14 cellular contexts compared by ENCODE assay signal in genomic region chr17:76027159-76027839, GRCh38. TPM values are rescaled to one million over a fixed set of nuclear protein-coding genes. Genes with fewer than 3 reads are reported as not detected.
A peak's percentile ranks its signal among the peaks of the same experiment; 100 is the strongest.
DNase-seq lines count a peak whose midpoint lies in the region; TF ChIP-seq lines count a peak whose summit lies in the region.
"Had no signal": no experiment of that assay in that cellular context is flagged by ENCODE, and none has a peak within 500 bp of the region (broad histone marks: within the 10 kb centered on the region; RNA-seq: fewer than 3 reads in every experiment).

TSS of gene EVPL (minus strand) at chr17:76027306. CDS start at chr17:76027198, 108 bp downstream.

- H3K4me1 ChIP-seq in mammary epithelial cell (ENCODE audit: insufficient read depth, low read length) (peaks cover 8% of the 10 kb centered on the region), mucosa of stomach (ENCODE audit: control insufficient read depth, insufficient read depth, low read length) (peaks cover 33% of the 10 kb centered on the region), GM23248 (ENCODE audit: insufficient read depth) (no peaks in the 10 kb centered on the region)
- H3K4me1 ChIP-seq: HAP-1 had no signal

- intact Hi-C loops in mammary epithelial cell (cut with micrococcal nuclease) = no loop called here

- 19% methylated on average over 13 of the region's 24 CpGs for WGBS in mammary epithelial cell (ENCODE audit: low coverage, missing lambda C conversion rate)
- 68 to 78% methylated on average over 12 to 24 of the region's 24 CpGs for WGBS in GM23248 (ENCODE audit: low coverage in 1 of 2, low lambda C conversion rate in 2 of 2, missing lambda C conversion rate in 2 of 2), 2 experiments

- H2AFZ ChIP-seq in mammary epithelial cell (ENCODE audit: low read depth, low read length) (peak within 1 kb of the TSS; percentile 23), GM23248 (no peak within 1 kb of the TSS)

- no TSS peak for BruUV-seq in mammary epithelial cell (replicated peaks; lab: Mats Ljungman, UMichigan)

- no peak within 1 kb of the TSS for H3K9ac ChIP-seq in mammary epithelial cell (ENCODE audit: insufficient read depth, low read length)
- H3K9ac ChIP-seq in mucosa of stomach (ENCODE audit: low read length) = peak within 1 kb of the TSS; percentile 68
- H3K9ac ChIP-seq in GM23248 = no peak within 1 kb of the TSS
- H3K9ac ChIP-seq: SK-N-SH had no signal

- H4K20me1 ChIP-seq in mammary epithelial cell (ENCODE audit: insufficient read depth, low read length) (no peaks in the 10 kb centered on the region), GM23248 (ENCODE audit: insufficient read depth) (no peaks in the 10 kb centered on the region)

- H3K27ac ChIP-seq in KOPT-K1 (ENCODE audit: low read depth, low read length, poor library complexity, severe bottlenecking) (peak within 1 kb of the TSS; percentile 100), mammary epithelial cell (ENCODE audit: insufficient read depth, low read depth, low read length) (no peak within 1 kb of the TSS), GM23248 (no peak within 1 kb of the TSS)

- H3K4me2 ChIP-seq in mammary epithelial cell (ENCODE audit: insufficient read depth, low read depth, low read length) (peak within 1 kb of the TSS; percentile 26), GM23248 (ENCODE audit: unreplicated experiment) (no peak within 1 kb of the TSS)
- H3K4me2 ChIP-seq: SK-N-SH had no signal

- in situ Hi-C loops in mammary epithelial cell (cut with MboI; ENCODE audit: low sequenced_read_pairs in 2 of 2) (no loop called here), GM23248 (cut with MboI) (no loop called here)

- no peak for TF ChIP-seq CTCF in mammary epithelial cell (conservative IDR thresholded peaks at IDR 0.05 in 1 of 2, IDR thresholded peaks at IDR 0.05 in 1 of 2; ENCODE audit: extremely low read depth in 1 of 2, insufficient read depth in 1 of 2, low read depth in 1 of 2, low read length in 2 of 2)

- no peaks in the 10 kb centered on the region for H3K79me2 ChIP-seq in mammary epithelial cell (ENCODE audit: insufficient read depth, low read length)
- no peaks in the 10 kb centered on the region for H3K79me2 ChIP-seq in GM23248 (ENCODE audit: insufficient read depth)

- DNase-seq in CD1c-positive myeloid dendritic cell (ENCODE audit: extremely low spot score) (peak; percentile 60), mammary epithelial cell (peak; percentile 87), NCI-H446 treated with DMSO at 0.1 percent for 48 hours (lab: John Stamatoyannopoulos, UW) (no peak), GM23248 (no peak), T-helper 2 cell (no peak)
- DNase-seq in activated T-cell treated with anti-CD3 and anti-CD28 coated beads, Interleukin-2, amount 50 U/mL, for 48 hours = no peak
- DNase-seq: COR-L47, midbrain, NCI-H1436 treated with DMSO at 0.1 percent for 48 hours, SK-N-SH had no signal

- H3K36me3 ChIP-seq in KOPT-K1 (ENCODE audit: insufficient read depth, low read length) = peaks cover 20% of the 10 kb centered on the region; the same call in 1 of the 2 replicates
- H3K36me3 ChIP-seq in mammary epithelial cell (ENCODE audit: insufficient read depth, low read length) = no peaks in the 10 kb centered on the region
- H3K36me3 ChIP-seq in mucosa of stomach (ENCODE audit: control insufficient read depth, insufficient read depth, low read length) = no peaks in the 10 kb centered on the region
- H3K36me3 ChIP-seq in GM23248 (ENCODE audit: low read depth) = no peaks in the 10 kb centered on the region
- H3K36me3 ChIP-seq: HAP-1 had no signal

- H3F3A ChIP-seq in GM23248 (ENCODE audit: insufficient read depth) = no peaks in the 10 kb centered on the region

- no peak within 1 kb of the TSS for H3K4me3 ChIP-seq in mammary epithelial cell (replicated peaks in 1 of 3; ENCODE audit: insufficient read depth in 1 of 3, low read depth in 2 of 3, low read length in 3 of 3)
- H3K4me3 ChIP-seq in mucosa of stomach (ENCODE audit: low read length) = no peak within 1 kb of the TSS
- no peak within 1 kb of the TSS for H3K4me3 ChIP-seq in GM23248
- H3K4me3 ChIP-seq: HAP-1 had no signal

- dilution Hi-C loops in mammary epithelial cell (cut with HindIII; ENCODE audit: low sequenced_read_pairs) = no loop called here

- no peaks in the 10 kb centered on the region for H3K27me3 ChIP-seq in mammary epithelial cell (ENCODE audit: insufficient read depth, low read length)
- H3K27me3 ChIP-seq in mucosa of stomach (ENCODE audit: control insufficient read depth, insufficient read depth, low read length) = no peaks in the 10 kb centered on the region
- H3K27me3 ChIP-seq in GM23248 (replicated peaks; ENCODE audit: insufficient read depth) = no peaks in the 10 kb centered on the region

- H3K9me3 ChIP-seq in KOPT-K1 (ENCODE audit: insufficient read depth, low read length, poor library complexity, severe bottlenecking) (no peaks in the 10 kb centered on the region), mammary epithelial cell (replicated peaks; ENCODE audit: insufficient read depth, low read length) (no peaks in the 10 kb centered on the region), mucosa of stomach (ENCODE audit: control insufficient read depth, low read length) (no peaks in the 10 kb centered on the region), GM23248 (ENCODE audit: low read depth) (no peaks in the 10 kb centered on the region)
- H3K9me3 ChIP-seq: HAP-1, SK-N-SH had no signal

- CTCF ChIA-PET in mammary epithelial cell (lab: Charles Lee; ENCODE audit: low non-redundant PET) = no interaction called here

- H3K9me2 ChIP-seq in GM23248 (ENCODE audit: insufficient read depth) = no peaks in the 10 kb centered on the region
- H3K9me2 ChIP-seq: SK-N-SH had no signal

RNA-seq across cellular contexts. Expression of gene EVPL, which starts in this region (rescaled TPM):
- 1 to 10 TPM; 1.0 to 6.2 TPM for total RNA-seq in mammary epithelial cell
- polyA plus RNA-seq in mammary epithelial cell (0.46 TPM), GM23248 (2016; fragmentation: Nextera tagmentation; extraction: Ambion mirVana) (not detected in 2 replicates)
- polyA minus RNA-seq in mammary epithelial cell = 0.57 TPM
- total RNA-seq in GM23248 (2014; rRNA removed; shearing (Covaris generic)) = not detected in 2 replicates
- total RNA-seq: astrocyte had no signal

Comparison
In these comparisons a context has a peak if more than half of its experiments do, and no peak if none do; other contexts are left out.
1. DNase-seq: peak in CD1c-positive myeloid dendritic cell (single experiment) and mammary epithelial cell (single experiment); none in activated T-cell treated with anti-CD3 and anti-CD28 coated beads, Interleukin-2, amount 50 U/mL, for 48 hours (0 of 2), NCI-H446 treated with DMSO at 0.1 percent for 48 hours (single experiment), GM23248 (single experiment) and T-helper 2 cell (0 of 5).